ENCODE assay signal across 13 cellular contexts in genomic region chr6:167550936-167551633, GRCh38.
DNase-seq lines count a peak whose midpoint lies in the region; ATAC-seq and TF ChIP-seq lines count a peak whose summit lies in the region.
"Had no signal": no experiment of that assay in that cellular context is flagged by ENCODE, and none has a peak within 500 bp of the region (broad histone marks: within the 10 kb centered on the region; RNA-seq: fewer than 3 reads in every experiment).

No MANE protein-coding gene starts in this region.

- intact Hi-C loops in psoas muscle (cut with DNase I) = no loop called here

- peaks cover 7% of the 10 kb centered on the region for H3K9me3 ChIP-seq in psoas muscle

- peaks cover 7% of the 10 kb centered on the region for H3K27me3 Mint-ChIP-seq in GM23338 (ENCODE audit: insufficient read depth, low read depth, poor library complexity)

- H3K27me3 ChIP-seq in GM23338 (ENCODE audit: insufficient read depth) (no peaks in the 10 kb centered on the region), psoas muscle (ENCODE audit: insufficient read depth in 3 of 3, low read length in 2 of 3) (no peaks in the 10 kb centered on the region)

- H3K27ac Mint-ChIP-seq in GM23338 = no peak overlapping the region
- H3K27ac Mint-ChIP-seq: activated CD4-positive, alpha-beta memory T cell treated with anti-CD3 and anti-CD28 coated beads for 36 hours; activated naive CD8-positive, alpha-beta T cell had no signal

- no peak overlapping the region for H3K4me3 Mint-ChIP-seq in GM23338
- H3K4me3 Mint-ChIP-seq: activated CD4-positive, alpha-beta memory T cell treated with anti-CD3 and anti-CD28 coated beads for 36 hours; activated naive CD8-positive, alpha-beta T cell had no signal

- H3K79me2 ChIP-seq in GM23338 (replicated peaks; ENCODE audit: insufficient read depth) = no peaks in the 10 kb centered on the region

- peaks cover 7% of the 10 kb centered on the region for H3K9me3 Mint-ChIP-seq in GM23338

- peak; percentile 33 for ATAC-seq in GM23338
- ATAC-seq in psoas muscle = peak; percentile 40 to 95 (median 84)
- no peak for ATAC-seq in GM18502 (IDR thresholded peaks at IDR 0.05; ENCODE audit: poor library complexity, unreplicated experiment)
- no peak for ATAC-seq in HG03520 (IDR thresholded peaks at IDR 0.05; ENCODE audit: unreplicated experiment)
- ATAC-seq: HCT116 had no signal

- DNase-seq in GM23338 (ENCODE audit: low spot score) (no peak), caudate nucleus (lab: John Stamatoyannopoulos, UW) (peak in 54 of 61 donors; percentile 5 to 85 (median 50)), iris pigment epithelial cell (ENCODE audit: low read depth) (peak; percentile 27), psoas muscle (peak; percentile 85 to 94), SIG-M5 treated with dmso at 0.1 percent for 504 hours (lab: John Stamatoyannopoulos, UW; ENCODE audit: unreplicated experiment) (no peak)
- DNase-seq in NK-92 treated with Interleukin-12 subunit alpha and Interleukin-12 subunit beta, amount 100 ng/mL, for 24 hours (lab: John Stamatoyannopoulos, UW) = no peak
- DNase-seq: activated CD4-positive, alpha-beta memory T cell treated with anti-CD3 and anti-CD28 coated beads for 36 hours; NCI-H69 had no signal

- H2AFZ ChIP-seq in GM23338 = 0 out of 2 replicates have a peak overlapping the region, but pooled peaks have one; percentile 23

- no peaks in the 10 kb centered on the region for H4K20me1 ChIP-seq in GM23338 (replicated peaks; ENCODE audit: insufficient read depth)

- peaks cover 3% of the 10 kb centered on the region; the same call in 2 of the 3 replicates for H3K36me3 Mint-ChIP-seq in GM23338 (ENCODE audit: low read depth)
- H3K36me3 Mint-ChIP-seq: activated CD4-positive, alpha-beta memory T cell treated with anti-CD3 and anti-CD28 coated beads for 36 hours; activated naive CD8-positive, alpha-beta T cell had no signal

- no peak for TF ChIP-seq CTCF in GM23338 (conservative IDR thresholded peaks at IDR 0.05; ENCODE audit: low read depth in 2 of 2)
- TF ChIP-seq CTCF in psoas muscle (IDR thresholded peaks at IDR 0.05) = no peak

- no peaks in the 10 kb centered on the region for H3K9me2 ChIP-seq in GM23338 (ENCODE audit: insufficient read depth)

- H3K4me3 ChIP-seq in GM23338 (no peak overlapping the region), psoas muscle (peak overlapping the region; percentile 22)

- H3K36me3 ChIP-seq in GM23338 (ENCODE audit: insufficient read depth) (no peaks in the 10 kb centered on the region), psoas muscle (ENCODE audit: insufficient read depth in 1 of 2, low read depth in 1 of 2) (no peaks in the 10 kb centered on the region)

- no peak overlapping the region for H3K27ac ChIP-seq in GM23338 (ENCODE audit: low read depth)
- H3K27ac ChIP-seq in caudate nucleus (ENCODE audit: low read depth, low read length) = no peak overlapping the region
- H3K27ac ChIP-seq in psoas muscle = no peak overlapping the region
- H3K27ac ChIP-seq: epithelial cell of prostate had no signal

- no peaks in the 10 kb centered on the region for H3K4me1 ChIP-seq in GM23338 (ENCODE audit: insufficient read depth)
- H3K4me1 ChIP-seq in psoas muscle = peaks cover 11% of the 10 kb centered on the region

- 23 to 29% (median 26%) methylated on average over 29 of the region's 29 CpGs for WGBS in psoas muscle, 3 donors

- H3K4me2 ChIP-seq in GM23338 = no peak overlapping the region

- H3K4me1 Mint-ChIP-seq in GM23338 = no peaks in the 10 kb centered on the region; the same call in 2 of the 3 replicates

- H3F3A ChIP-seq in GM23338 (replicated peaks; ENCODE audit: low read depth) = no peaks in the 10 kb centered on the region

TF ChIP-seq in GM23338, 12 proteins besides CTCF, POLR2A, EP300 and RAD21 (continues in another document):
- TF ChIP-seq REST (IDR thresholded peaks at IDR 0.05; ENCODE audit: unreplicated experiment) (no peak), ZNF462 (CRISPR knock-in tag; IDR thresholded peaks at IDR 0.05) (no peak), NANOG (IDR thresholded peaks at IDR 0.05; ENCODE audit: borderline replicate concordance) (no peak), EZH2 (IDR thresholded peaks at IDR 0.05; ENCODE audit: low read depth, unreplicated experiment) (no peak), STAT1 (IDR thresholded peaks at IDR 0.05; ENCODE audit: unreplicated experiment) (no peak), ZNF114 (CRISPR knock-in tag; IDR thresholded peaks at IDR 0.05) (no peak), JUNB (IDR thresholded peaks at IDR 0.05; ENCODE audit: unreplicated experiment) (no peak), POLR2AphosphoS5 (IDR thresholded peaks at IDR 0.05; ENCODE audit: low read depth) (no peak)

Comparison
In these comparisons a context has a peak if more than half of its experiments do, and no peak if none do; other contexts are left out.
1. ATAC-seq: peak in GM23338 (single experiment) and psoas muscle (4 of 4); none in GM18502 (single experiment) and HG03520 (single experiment).
2. DNase-seq: peak in caudate nucleus (54 of 61), iris pigment epithelial cell (single experiment) and psoas muscle (2 of 2); none in GM23338 (single experiment), SIG-M5 treated with dmso at 0.1 percent for 504 hours (single experiment) and NK-92 treated with Interleukin-12 subunit alpha and Interleukin-12 subunit beta, amount 100 ng/mL, for 24 hours (single experiment).